16 cellular contexts compared by ENCODE assay signal in the genomic region with DNA sequence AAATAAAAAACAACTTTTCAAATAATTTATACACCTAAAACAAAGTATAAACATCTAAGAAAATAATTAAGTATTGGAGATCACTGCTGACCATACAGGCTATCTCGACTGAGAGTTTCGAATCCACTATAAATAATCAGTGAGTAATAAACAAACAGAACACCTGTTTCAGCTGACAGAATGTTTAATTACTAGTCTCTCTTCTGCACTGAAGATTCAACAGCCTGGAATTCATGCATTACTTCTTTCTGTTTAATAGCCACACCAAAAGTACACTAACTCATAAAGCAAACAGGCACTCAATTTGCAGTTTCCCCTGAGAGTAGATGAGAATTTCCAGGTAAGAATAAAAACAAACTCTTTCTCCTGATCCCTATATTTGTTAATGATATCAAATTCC.
DNase-seq lines count a peak whose midpoint lies in the region; ATAC-seq and TF ChIP-seq lines count a peak whose summit lies in the region.
"Had no signal": no experiment of that assay in that cellular context is flagged by ENCODE, and none has a peak within 500 bp of the region (broad histone marks: within the 10 kb centered on the region; RNA-seq: fewer than 3 reads in every experiment).

No MANE protein-coding gene starts in this region.

- no peaks in the 10 kb centered on the region for H3K27me3 Mint-ChIP-seq in CD8-positive, alpha-beta T cell (ENCODE audit: low read depth)
- peaks cover 2% of the 10 kb centered on the region for H3K27me3 Mint-ChIP-seq in glutamatergic neuron (ENCODE audit: unreplicated experiment)
- H3K27me3 Mint-ChIP-seq: B cell had no signal

- peaks cover 42% of the 10 kb centered on the region for H3K36me3 Mint-ChIP-seq in CD8-positive, alpha-beta T cell
- H3K36me3 Mint-ChIP-seq in glutamatergic neuron (ENCODE audit: unreplicated experiment), result no peaks in the 10 kb centered on the region

- POLR2A ChIA-PET in CD8-positive, alpha-beta T cell (lab: Charles Lee), result no interaction called here

- H3K36me3 ChIP-seq in CD8-positive, alpha-beta T cell (ENCODE audit: insufficient read depth, low read length), result no peaks in the 10 kb centered on the region
- H3K36me3 ChIP-seq in MM.1S (replicated peaks; ENCODE audit: insufficient read depth, low read length) (no peaks in the 10 kb centered on the region), sigmoid colon (no peaks in the 10 kb centered on the region)
- H3K36me3 ChIP-seq: thoracic aorta had no signal

- TF ChIP-seq POLR2A in sigmoid colon (IDR thresholded peaks at IDR 0.05), result no peak

- no peaks in the 10 kb centered on the region for H3K9me2 ChIP-seq in MM.1S (replicated peaks; ENCODE audit: insufficient read depth, low read length)

- H3K27me3 ChIP-seq in CD8-positive, alpha-beta T cell (ENCODE audit: insufficient read depth, low read length), result no peaks in the 10 kb centered on the region
- H3K27me3 ChIP-seq in MM.1S (replicated peaks; ENCODE audit: insufficient read depth, low read length) (no peaks in the 10 kb centered on the region), sigmoid colon (no peaks in the 10 kb centered on the region)

- no peak overlapping the region for H3K4me3 Mint-ChIP-seq in CD8-positive, alpha-beta T cell
- no peak overlapping the region for H3K4me3 Mint-ChIP-seq in glutamatergic neuron (ENCODE audit: unreplicated experiment)
- H3K4me3 Mint-ChIP-seq: B cell had no signal

- no peak for ATAC-seq in CD8-positive, alpha-beta T cell
- ATAC-seq in GM21529 (IDR thresholded peaks at IDR 0.05; ENCODE audit: unreplicated experiment), result no peak
- ATAC-seq: K562 had no signal

- CTCF ChIA-PET in CD8-positive, alpha-beta T cell (lab: Charles Lee), result interaction anchor here (3.6 kb wide), 1 partner anchor 639 kb away, joined by 28 read pairs; no protein-coding TSS in a partner anchor

- 59 to 65% methylated on average over 2 of the region's 2 CpGs for WGBS in sigmoid colon, 2 donors

- no peak overlapping the region for H2AFZ ChIP-seq in MM.1S (ENCODE audit: low read length)

- no peak overlapping the region for H3K27ac ChIP-seq in CD8-positive, alpha-beta T cell (ENCODE audit: low read depth, low read length)
- H3K27ac ChIP-seq in MM.1S (ENCODE audit: low read length) (peak overlapping the region; percentile 13; the same call in 1 of the 2 replicates), sigmoid colon (peak overlapping the region in 3 of 4 donors; percentile 55 to 77 (median 76))
- H3K27ac ChIP-seq: thoracic aorta had no signal

- no peak for TF ChIP-seq CTCF in CD8-positive, alpha-beta T cell (IDR thresholded peaks at IDR 0.05)
- TF ChIP-seq CTCF in MM.1S (IDR thresholded peaks at IDR 0.05; ENCODE audit: low read length), result no peak
- TF ChIP-seq CTCF in glutamatergic neuron (IDR thresholded peaks at IDR 0.05; ENCODE audit: partially characterized antibody, unreplicated experiment), result no peak
- TF ChIP-seq CTCF in sigmoid colon (IDR thresholded peaks at IDR 0.05), result no peak

- peak overlapping the region; percentile 37 for H3K4me2 ChIP-seq in MM.1S (ENCODE audit: low read depth, low read length)

- H3K9me3 ChIP-seq in CD8-positive, alpha-beta T cell (ENCODE audit: low read length), result no peaks in the 10 kb centered on the region
- H3K9me3 ChIP-seq in MM.1S (replicated peaks; ENCODE audit: insufficient read depth, low read length) (no peaks in the 10 kb centered on the region), sigmoid colon (no peaks in the 10 kb centered on the region)
- H3K9me3 ChIP-seq: thoracic aorta had no signal

- H3K4me3 ChIP-seq in CD8-positive, alpha-beta T cell (ENCODE audit: low read depth, low read length), result no peak overlapping the region
- H3K4me3 ChIP-seq in MM.1S (ENCODE audit: low read length) (no peak overlapping the region), sigmoid colon (peak overlapping the region in 1 of 4 donors; percentile 8)
- H3K4me3 ChIP-seq: K562, thoracic aorta had no signal

- peaks cover 2% of the 10 kb centered on the region for H3K9me3 Mint-ChIP-seq in CD8-positive, alpha-beta T cell
- peaks cover 8% of the 10 kb centered on the region for H3K9me3 Mint-ChIP-seq in glutamatergic neuron (ENCODE audit: unreplicated experiment)

- no peak overlapping the region for H3K9ac ChIP-seq in MM.1S (ENCODE audit: low read length)

- H3K4me1 Mint-ChIP-seq in CD8-positive, alpha-beta T cell (ENCODE audit: low read depth), result peaks cover 70% of the 10 kb centered on the region
- peaks cover 11% of the 10 kb centered on the region for H3K4me1 Mint-ChIP-seq in glutamatergic neuron (ENCODE audit: low read depth, unreplicated experiment)

- peaks cover 17% of the 10 kb centered on the region for H3K79me2 ChIP-seq in MM.1S (ENCODE audit: low read length)

- intact Hi-C loops in CD8-positive, alpha-beta T cell (cut with DNase I, micrococcal nuclease), result loop anchor here in 1 of 2 experiments (2.0 to 5.0 kb wide), 2 partner anchors 14 to 37 kb away; no protein-coding TSS in a partner anchor
- intact Hi-C loops in sigmoid colon (cut with DNase I), result no loop called here

- peak overlapping the region; percentile 84 for H3K27ac Mint-ChIP-seq in CD8-positive, alpha-beta T cell
- H3K27ac Mint-ChIP-seq in glutamatergic neuron (ENCODE audit: unreplicated experiment), result peak overlapping the region; percentile 5
- H3K27ac Mint-ChIP-seq: B cell had no signal

- no peaks in the 10 kb centered on the region for H3F3A ChIP-seq in MM.1S (ENCODE audit: insufficient read depth, low read length)

- H3K4me1 ChIP-seq in CD8-positive, alpha-beta T cell (ENCODE audit: insufficient read depth, low read length), result peaks cover 10% of the 10 kb centered on the region
- peaks cover 47% of the 10 kb centered on the region for H3K4me1 ChIP-seq in MM.1S (ENCODE audit: low read length)
- peaks cover 0 to 75% (median 69%) of the 10 kb centered on the region in 4 donors for H3K4me1 ChIP-seq in sigmoid colon

- no peak for TF ChIP-seq EP300 in sigmoid colon (IDR thresholded peaks at IDR 0.05)

- DNase-seq in CD8-positive, alpha-beta T cell, result no peak
- no peak for DNase-seq in MM.1S
- no peak for DNase-seq in glutamatergic neuron
- no peak for DNase-seq in sigmoid colon
- no peak for DNase-seq in activated effector memory CD4-positive, alpha-beta T cell treated with Interleukin-2 at 50 U/mL for 16 hours
- DNase-seq in stimulated activated CD4-positive, alpha-beta T cell treated with anti-CD3 and anti-CD28 coated beads, Interleukin-4, amount 100 ng/mL, for 4 hours, result no peak
- DNase-seq: activated T-cell treated with anti-CD3 and anti-CD28 coated beads, Interleukin-2, amount 50 U/mL, for 48 hours; DMS79; effector CD4-positive, alpha-beta T cell; kidney; mesendoderm; RPMI8226 had no signal

- H4K20me1 ChIP-seq in MM.1S (ENCODE audit: insufficient read depth, low read length), result no peaks in the 10 kb centered on the region
